ENCODE assay signal across 7 cellular contexts in genomic region chr21:38831526-38832467, GRCh38. TPM values are rescaled to one million over a fixed set of nuclear protein-coding genes. Genes with fewer than 3 reads are reported as not detected.
A peak's percentile ranks its signal among the peaks of the same experiment; 100 is the strongest.
DNase-seq lines count a peak whose midpoint lies in the region; ATAC-seq and TF ChIP-seq lines count a peak whose summit lies in the region.

No MANE protein-coding gene starts in this region.

- no peaks in the 10 kb centered on the region for H3K27me3 ChIP-seq in right atrium auricular region

- DNase-seq in NAMALWA (ENCODE audit: low spot score) (peak; percentile 93), right atrium auricular region (ENCODE audit: low spot score) (peak; percentile 95), NCI-H1105 (lab: John Stamatoyannopoulos, UW) (no peak)
- peak; percentile 30 for DNase-seq in activated naive CD4-positive, alpha-beta T cell treated with anti-CD3 and anti-CD28 coated beads, Interleukin-2, amount 10 ng/mL, durations not matched to agents 7 days and 5 days
- peak; percentile 16 for DNase-seq in stimulated activated CD4-positive, alpha-beta T cell treated with anti-CD3 and anti-CD28 coated beads, Interleukin-2, amount 100 ng/mL, for 4 hours (ENCODE audit: low read depth)

- H3K27me3 Mint-ChIP-seq in activated naive CD4-positive, alpha-beta T cell treated with anti-CD3 and anti-CD28 coated beads, Interleukin-2, amount 10 ng/mL, durations not matched to agents 7 days and 5 days, result no peaks in the 10 kb centered on the region

- H3K9me3 ChIP-seq in right atrium auricular region, result no peaks in the 10 kb centered on the region

- CTCF ChIA-PET in activated naive CD4-positive, alpha-beta T cell treated with anti-CD3 and anti-CD28 coated beads, Interleukin-2, amount 10 ng/mL, durations not matched to agents 7 days and 5 days (lab: Charles Lee), result no interaction called here

- peaks cover 0 to 6% of the 10 kb centered on the region in 2 donors for H3K4me1 ChIP-seq in right atrium auricular region

- peaks cover 8% of the 10 kb centered on the region for H3K4me1 Mint-ChIP-seq in activated naive CD4-positive, alpha-beta T cell treated with anti-CD3 and anti-CD28 coated beads, Interleukin-2, amount 10 ng/mL, durations not matched to agents 7 days and 5 days

- H3K27ac Mint-ChIP-seq in activated naive CD4-positive, alpha-beta T cell treated with anti-CD3 and anti-CD28 coated beads, Interleukin-2, amount 10 ng/mL, durations not matched to agents 7 days and 5 days, result no peak overlapping the region

- H3K4me3 ChIP-seq in right atrium auricular region, result no peak overlapping the region

- TF ChIP-seq CTCF in right atrium auricular region (IDR thresholded peaks at IDR 0.05), result no peak

- ATAC-seq in GM18858 (IDR thresholded peaks at IDR 0.05; ENCODE audit: unreplicated experiment), result peak; percentile 90
- peak; percentile 74 for ATAC-seq in HG02763 (IDR thresholded peaks at IDR 0.05; ENCODE audit: unreplicated experiment)

- H3K36me3 ChIP-seq in right atrium auricular region, result no peaks in the 10 kb centered on the region

- no peak overlapping the region for H3K4me3 Mint-ChIP-seq in activated naive CD4-positive, alpha-beta T cell treated with anti-CD3 and anti-CD28 coated beads, Interleukin-2, amount 10 ng/mL, durations not matched to agents 7 days and 5 days

- no peaks in the 10 kb centered on the region for H3K36me3 Mint-ChIP-seq in activated naive CD4-positive, alpha-beta T cell treated with anti-CD3 and anti-CD28 coated beads, Interleukin-2, amount 10 ng/mL, durations not matched to agents 7 days and 5 days

- H3K27ac ChIP-seq in right atrium auricular region, result peak overlapping the region; percentile 13 to 58

- H3K9me3 Mint-ChIP-seq in activated naive CD4-positive, alpha-beta T cell treated with anti-CD3 and anti-CD28 coated beads, Interleukin-2, amount 10 ng/mL, durations not matched to agents 7 days and 5 days, result no peaks in the 10 kb centered on the region

RNA-seq across cellular contexts. Expression of gene ETS2, which starts 26.1 kb away (rescaled TPM):
- total RNA-seq in right atrium auricular region, result 10 to 100 TPM; 31.4 to 37.2 TPM
